1 cellular context compared by ENCODE assay signal in the genomic region with DNA sequence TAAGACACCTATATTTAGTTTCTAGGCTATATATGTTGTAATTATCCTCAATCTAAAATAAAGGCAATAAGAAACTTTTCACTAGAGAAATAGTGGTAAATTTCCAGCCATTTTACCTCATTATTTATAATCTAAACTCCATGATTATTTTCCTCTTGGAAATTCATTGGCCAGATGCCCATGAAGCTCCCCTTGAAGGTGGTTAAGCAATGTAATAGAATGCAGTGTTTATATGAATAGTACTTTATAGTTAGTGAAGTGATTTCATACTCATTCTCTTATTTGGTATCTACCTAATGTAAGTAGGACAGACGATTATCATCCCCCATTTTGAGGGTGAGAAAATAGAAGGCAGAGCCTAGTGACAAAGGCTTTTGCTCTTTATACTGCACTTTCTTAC.
TF ChIP-seq lines count a peak whose summit lies in the region.

No MANE protein-coding gene starts in this region.

TF ChIP-seq in HepG2, 621 proteins besides CTCF, POLR2A, EP300 and RAD21:
- TF ChIP-seq, protein P1, sequence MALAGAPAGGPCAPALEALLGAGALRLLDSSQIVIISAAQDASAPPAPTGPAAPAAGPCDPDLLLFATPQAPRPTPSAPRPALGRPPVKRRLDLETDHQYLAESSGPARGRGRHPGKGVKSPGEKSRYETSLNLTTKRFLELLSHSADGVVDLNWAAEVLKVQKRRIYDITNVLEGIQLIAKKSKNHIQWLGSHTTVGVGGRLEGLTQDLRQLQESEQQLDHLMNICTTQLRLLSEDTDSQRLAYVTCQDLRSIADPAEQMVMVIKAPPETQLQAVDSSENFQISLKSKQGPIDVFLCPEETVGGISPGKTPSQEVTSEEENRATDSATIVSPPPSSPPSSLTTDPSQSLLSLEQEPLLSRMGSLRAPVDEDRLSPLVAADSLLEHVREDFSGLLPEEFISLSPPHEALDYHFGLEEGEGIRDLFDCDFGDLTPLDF (CRISPR knock-in tag; IDR thresholded peaks at IDR 0.05): 0 out of 2 replicates have a peak, but pooled peaks have one; percentile 1
- no peak for TF ChIP-seq PHF20 (CRISPR knock-in tag; IDR thresholded peaks at IDR 0.05)
